ENCODE assay signal across 1 cellular context in the genomic region with DNA sequence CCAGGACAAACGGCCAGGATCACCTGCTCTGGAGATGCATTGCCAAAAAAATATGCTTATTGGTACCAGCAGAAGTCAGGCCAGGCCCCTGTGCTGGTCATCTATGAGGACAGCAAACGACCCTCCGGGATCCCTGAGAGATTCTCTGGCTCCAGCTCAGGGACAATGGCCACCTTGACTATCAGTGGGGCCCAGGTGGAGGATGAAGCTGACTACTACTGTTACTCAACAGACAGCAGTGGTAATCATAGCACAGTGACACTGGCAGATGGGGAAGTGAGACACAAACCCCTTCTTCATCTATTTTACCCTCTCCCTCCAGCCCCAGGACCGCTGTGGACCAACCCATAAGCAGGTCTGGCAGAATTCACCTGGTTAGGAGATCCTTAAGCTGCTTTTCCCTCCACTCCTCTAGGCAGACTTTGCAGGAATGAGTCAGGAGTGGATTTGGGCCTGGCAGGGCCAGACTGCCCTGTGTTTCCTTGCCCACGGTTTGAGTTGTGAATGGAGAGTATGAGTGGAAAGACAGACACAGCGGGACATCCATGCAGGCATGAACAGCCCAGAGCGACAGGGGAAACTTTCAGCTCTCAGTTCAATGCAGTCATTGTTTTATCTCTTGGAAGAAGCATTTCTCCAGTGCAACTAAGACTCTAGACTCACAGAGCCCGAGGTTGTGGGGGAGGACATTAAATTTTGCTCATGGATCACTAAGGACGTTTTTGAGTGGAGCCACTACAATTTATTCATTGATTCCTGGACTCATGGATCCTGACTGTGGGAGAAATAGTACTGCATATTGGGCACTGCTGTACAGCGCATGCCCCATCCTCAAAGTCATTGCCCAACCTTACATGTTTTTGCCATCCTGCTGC.
A peak's percentile ranks its signal among the peaks of the same experiment; 100 is the strongest.
TF ChIP-seq lines count a peak whose summit lies in the region.

No MANE protein-coding gene starts in this region.

TF ChIP-seq in K562, 482 proteins besides CTCF, POLR2A, EP300 and RAD21 (continued from another document):
- no peak for TF ChIP-seq ZNF609 (CRISPR knock-in tag; IDR thresholded peaks at IDR 0.05; ENCODE audit: borderline replicate concordance)
- TF ChIP-seq MTF1 (CRISPR knock-in tag; IDR thresholded peaks at IDR 0.05; ENCODE audit: borderline replicate concordance) = no peak
- no peak for TF ChIP-seq TAF7 (tag; IDR thresholded peaks at IDR 0.05)
- TF ChIP-seq CHCHD3 (CRISPR knock-in tag; IDR thresholded peaks at IDR 0.05) = no peak
- no peak for TF ChIP-seq U2AF1 (optimal IDR thresholded peaks at IDR 0.05; ENCODE audit: low read depth, low read length)
- no peak for TF ChIP-seq GTF2A2 (tag; IDR thresholded peaks at IDR 0.05)
- TF ChIP-seq SMARCA4 (IDR thresholded peaks at IDR 0.05) = no peak
- TF ChIP-seq STAT6 (CRISPR knock-in tag; IDR thresholded peaks at IDR 0.05) = no peak
- TF ChIP-seq ZNF639 (CRISPR knock-in tag; conservative IDR thresholded peaks at IDR 0.05 in 1 of 2, IDR thresholded peaks at IDR 0.05 in 1 of 2) = 0 out of 4 replicates have a peak, but pooled peaks of 1 of the 2 experiments have one; percentile 82
- no peak for TF ChIP-seq FOS (IDR thresholded peaks at IDR 0.05; ENCODE audit: extremely low read depth, insufficient read length)
- TF ChIP-seq BCLAF1 (IDR thresholded peaks at IDR 0.05; ENCODE audit: borderline replicate concordance in 1 of 2, control insufficient read depth in 1 of 2, low read depth in 2 of 2, low read length in 1 of 2) = 0 out of 4 replicates have a peak, but pooled peaks of 1 of the 2 experiments have one; percentile 24
- no peak for TF ChIP-seq DIDO1 (tag; IDR thresholded peaks at IDR 0.05; ENCODE audit: low read depth)
- TF ChIP-seq, protein P1, sequence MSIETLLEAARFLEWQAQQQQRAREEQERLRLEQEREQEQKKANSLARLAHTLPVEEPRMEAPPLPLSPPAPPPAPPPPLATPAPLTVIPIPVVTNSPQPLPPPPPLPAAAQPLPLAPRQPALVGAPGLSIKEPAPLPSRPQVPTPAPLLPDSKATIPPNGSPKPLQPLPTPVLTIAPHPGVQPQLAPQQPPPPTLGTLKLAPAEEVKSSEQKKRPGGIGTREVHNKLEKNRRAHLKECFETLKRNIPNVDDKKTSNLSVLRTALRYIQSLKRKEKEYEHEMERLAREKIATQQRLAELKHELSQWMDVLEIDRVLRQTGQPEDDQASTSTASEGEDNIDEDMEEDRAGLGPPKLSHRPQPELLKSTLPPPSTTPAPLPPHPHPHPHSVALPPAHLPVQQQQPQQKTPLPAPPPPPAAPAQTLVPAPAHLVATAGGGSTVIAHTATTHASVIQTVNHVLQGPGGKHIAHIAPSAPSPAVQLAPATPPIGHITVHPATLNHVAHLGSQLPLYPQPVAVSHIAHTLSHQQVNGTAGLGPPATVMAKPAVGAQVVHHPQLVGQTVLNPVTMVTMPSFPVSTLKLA (conservative IDR thresholded peaks at IDR 0.05) = no peak
- TF ChIP-seq, protein P2, sequence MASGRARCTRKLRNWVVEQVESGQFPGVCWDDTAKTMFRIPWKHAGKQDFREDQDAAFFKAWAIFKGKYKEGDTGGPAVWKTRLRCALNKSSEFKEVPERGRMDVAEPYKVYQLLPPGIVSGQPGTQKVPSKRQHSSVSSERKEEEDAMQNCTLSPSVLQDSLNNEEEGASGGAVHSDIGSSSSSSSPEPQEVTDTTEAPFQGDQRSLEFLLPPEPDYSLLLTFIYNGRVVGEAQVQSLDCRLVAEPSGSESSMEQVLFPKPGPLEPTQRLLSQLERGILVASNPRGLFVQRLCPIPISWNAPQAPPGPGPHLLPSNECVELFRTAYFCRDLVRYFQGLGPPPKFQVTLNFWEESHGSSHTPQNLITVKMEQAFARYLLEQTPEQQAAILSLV (tag; IDR thresholded peaks at IDR 0.05) = no peak
- 0 out of 2 replicates have a peak, but pooled peaks have one; percentile 53 for TF ChIP-seq ZNF184 (CRISPR knock-in tag; IDR thresholded peaks at IDR 0.05)
- no peak for TF ChIP-seq MYNN (IDR thresholded peaks at IDR 0.05)
- peak; percentile 67; the same call in 1 of the 2 replicates for TF ChIP-seq MYNN (CRISPR knock-in tag; IDR thresholded peaks at IDR 0.05)
- no peak for TF ChIP-seq PURB (CRISPR knock-in tag; IDR thresholded peaks at IDR 0.05; ENCODE audit: low read depth)
- TF ChIP-seq ZBTB8A (IDR thresholded peaks at IDR 0.05; ENCODE audit: partially characterized antibody) = no peak
- TF ChIP-seq MIER1 (IDR thresholded peaks at IDR 0.05; ENCODE audit: low read depth) = no peak
- TF ChIP-seq, protein P3, sequence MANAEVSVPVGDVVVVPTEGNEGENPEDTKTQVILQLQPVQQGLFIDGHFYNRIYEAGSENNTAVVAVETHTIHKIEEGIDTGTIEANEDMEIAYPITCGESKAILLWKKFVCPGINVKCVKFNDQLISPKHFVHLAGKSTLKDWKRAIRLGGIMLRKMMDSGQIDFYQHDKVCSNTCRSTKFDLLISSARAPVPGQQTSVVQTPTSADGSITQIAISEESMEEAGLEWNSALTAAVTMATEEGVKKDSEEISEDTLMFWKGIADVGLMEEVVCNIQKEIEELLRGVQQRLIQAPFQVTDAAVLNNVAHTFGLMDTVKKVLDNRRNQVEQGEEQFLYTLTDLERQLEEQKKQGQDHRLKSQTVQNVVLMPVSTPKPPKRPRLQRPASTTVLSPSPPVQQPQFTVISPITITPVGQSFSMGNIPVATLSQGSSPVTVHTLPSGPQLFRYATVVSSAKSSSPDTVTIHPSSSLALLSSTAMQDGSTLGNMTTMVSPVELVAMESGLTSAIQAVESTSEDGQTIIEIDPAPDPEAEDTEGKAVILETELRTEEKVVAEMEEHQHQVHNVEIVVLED (CRISPR knock-in tag; IDR thresholded peaks at IDR 0.05) = no peak
- TF ChIP-seq HNRNPL (IDR thresholded peaks at IDR 0.05; ENCODE audit: low read depth, low read length) = no peak
- TF ChIP-seq, protein P4, sequence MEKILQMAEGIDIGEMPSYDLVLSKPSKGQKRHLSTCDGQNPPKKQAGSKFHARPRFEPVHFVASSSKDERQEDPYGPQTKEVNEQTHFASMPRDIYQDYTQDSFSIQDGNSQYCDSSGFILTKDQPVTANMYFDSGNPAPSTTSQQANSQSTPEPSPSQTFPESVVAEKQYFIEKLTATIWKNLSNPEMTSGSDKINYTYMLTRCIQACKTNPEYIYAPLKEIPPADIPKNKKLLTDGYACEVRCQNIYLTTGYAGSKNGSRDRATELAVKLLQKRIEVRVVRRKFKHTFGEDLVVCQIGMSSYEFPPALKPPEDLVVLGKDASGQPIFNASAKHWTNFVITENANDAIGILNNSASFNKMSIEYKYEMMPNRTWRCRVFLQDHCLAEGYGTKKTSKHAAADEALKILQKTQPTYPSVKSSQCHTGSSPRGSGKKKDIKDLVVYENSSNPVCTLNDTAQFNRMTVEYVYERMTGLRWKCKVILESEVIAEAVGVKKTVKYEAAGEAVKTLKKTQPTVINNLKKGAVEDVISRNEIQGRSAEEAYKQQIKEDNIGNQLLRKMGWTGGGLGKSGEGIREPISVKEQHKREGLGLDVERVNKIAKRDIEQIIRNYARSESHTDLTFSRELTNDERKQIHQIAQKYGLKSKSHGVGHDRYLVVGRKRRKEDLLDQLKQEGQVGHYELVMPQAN (IDR thresholded peaks at IDR 0.05; ENCODE audit: borderline replicate concordance) = no peak
- TF ChIP-seq PRMT5 (CRISPR knock-in tag; IDR thresholded peaks at IDR 0.05) = 0 out of 2 replicates have a peak, but pooled peaks have one; percentile 9
